ENCODE assay signal across 16 cellular contexts in the genomic region with DNA sequence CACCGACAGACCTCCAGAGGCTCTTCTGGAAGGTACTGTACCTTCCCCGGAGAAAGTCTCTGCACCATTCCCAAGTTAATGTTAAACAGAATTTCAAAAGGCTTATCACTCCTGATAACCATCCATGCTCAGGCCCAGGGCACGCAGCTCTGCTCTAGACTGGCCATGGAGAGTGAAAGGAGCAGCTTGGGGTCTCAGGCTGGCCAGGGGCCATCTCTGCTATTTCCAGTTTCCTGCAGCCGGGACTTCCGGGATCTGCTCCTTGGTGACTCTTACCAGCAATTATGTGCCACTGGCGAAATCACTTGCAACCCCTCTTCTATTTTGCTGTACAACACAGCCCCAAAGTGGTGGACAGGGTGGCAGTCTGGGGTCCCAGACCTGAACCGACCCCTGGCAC. TPM values are rescaled to one million over a fixed set of nuclear protein-coding genes. Genes with fewer than 3 reads are reported as not detected.
DNase-seq lines count a peak whose midpoint lies in the region; ATAC-seq and TF ChIP-seq lines count a peak whose summit lies in the region.
"Had no signal": no experiment of that assay in that cellular context is flagged by ENCODE, and none has a peak within 500 bp of the region (broad histone marks: within the 10 kb centered on the region; RNA-seq: fewer than 3 reads in every experiment).

No MANE protein-coding gene starts in this region.

- H3K4me3 Mint-ChIP-seq in endothelial cell (ENCODE audit: unreplicated experiment) = peak overlapping the region; percentile 62
- H3K4me3 Mint-ChIP-seq: activated naive CD8-positive, alpha-beta T cell treated with anti-CD3 and anti-CD28 coated beads, Interleukin-2, amount 50 U/mL, for 24 hours had no signal

- peak overlapping the region; percentile 23 for H3K27ac ChIP-seq in left ventricle myocardium inferior (replicated peaks)
- H3K27ac ChIP-seq: neutrophil had no signal

- H3K27me3 ChIP-seq in left ventricle myocardium inferior (ENCODE audit: low read depth) = no peaks in the 10 kb centered on the region
- H3K27me3 ChIP-seq: thyroid gland had no signal

- H3K9me3 Mint-ChIP-seq in endothelial cell (ENCODE audit: unreplicated experiment) = no peaks in the 10 kb centered on the region
- H3K9me3 Mint-ChIP-seq: activated naive CD8-positive, alpha-beta T cell treated with anti-CD3 and anti-CD28 coated beads, Interleukin-2, amount 50 U/mL, for 24 hours had no signal

- intact Hi-C loops in left ventricle myocardium inferior (cut with micrococcal nuclease) = no loop called here
- intact Hi-C loops in left cardiac atrium (cut with DNase I) = no loop called here
- intact Hi-C loops in mucosa of descending colon (cut with DNase I, micrococcal nuclease) = no loop called here

- peak overlapping the region; percentile 50 for H3K4me3 ChIP-seq in left ventricle myocardium inferior
- no peak overlapping the region for H3K4me3 ChIP-seq in mucosa of descending colon
- H3K4me3 ChIP-seq: GM12878 had no signal

- DNase-seq in left ventricle myocardium inferior = no peak
- no peak for DNase-seq in left cardiac atrium
- DNase-seq in endothelial cell (ENCODE audit: low spot score) = no peak
- peak in 2 of 3 donors; percentile 45 to 57 for DNase-seq in mucosa of descending colon
- no peak for DNase-seq in HuH-7.5 (ENCODE audit: low spot score)
- no peak for DNase-seq in KBM-7
- DNase-seq: activated CD8-positive, alpha-beta memory T cell treated with anti-CD3 and anti-CD28 coated beads, Interleukin-2, amount 50 U/mL, for 4 hours; activated naive CD8-positive, alpha-beta T cell treated with anti-CD3 and anti-CD28 coated beads, Interleukin-2, amount 50 U/mL, for 24 hours; kidney glomerular epithelial cell; NCI-H69; SHP77 treated with DMSO at 0.1 percent for 48 hours had no signal

- TF ChIP-seq CTCF in left ventricle myocardium inferior (IDR thresholded peaks at IDR 0.05; ENCODE audit: borderline replicate concordance) = no peak
- TF ChIP-seq CTCF in endothelial cell (IDR thresholded peaks at IDR 0.05; ENCODE audit: unreplicated experiment) = no peak
- no peak for TF ChIP-seq CTCF in mucosa of descending colon (IDR thresholded peaks at IDR 0.05)

- ATAC-seq in left cardiac atrium (no peak), mucosa of descending colon (peak; percentile 14), HG03159 (IDR thresholded peaks at IDR 0.05; ENCODE audit: unreplicated experiment) (no peak), HG02840 (IDR thresholded peaks at IDR 0.05; ENCODE audit: low FRiP score, unreplicated experiment) (no peak)
- ATAC-seq: GM12878 had no signal

- H3K36me3 ChIP-seq in left ventricle myocardium inferior (peaks cover 29% of the 10 kb centered on the region), mucosa of descending colon (ENCODE audit: low read depth) (no peaks in the 10 kb centered on the region)

- H3K27ac Mint-ChIP-seq in endothelial cell (ENCODE audit: unreplicated experiment) = peak overlapping the region; percentile 30
- H3K27ac Mint-ChIP-seq: activated naive CD8-positive, alpha-beta T cell treated with anti-CD3 and anti-CD28 coated beads, Interleukin-2, amount 50 U/mL, for 24 hours had no signal

- H3K27me3 Mint-ChIP-seq in endothelial cell (ENCODE audit: unreplicated experiment) = peaks cover 7% of the 10 kb centered on the region
- H3K27me3 Mint-ChIP-seq: activated naive CD8-positive, alpha-beta T cell treated with anti-CD3 and anti-CD28 coated beads, Interleukin-2, amount 50 U/mL, for 24 hours had no signal

- in situ Hi-C loops in KBM-7 (cut with MboI; ENCODE audit: low pct_unique_long_range_greater_than_20kb, low sequenced_read_pairs) = no loop called here

- peaks cover 13% of the 10 kb centered on the region for H3K4me1 Mint-ChIP-seq in endothelial cell (ENCODE audit: unreplicated experiment)
- H3K4me1 Mint-ChIP-seq: activated naive CD8-positive, alpha-beta T cell treated with anti-CD3 and anti-CD28 coated beads, Interleukin-2, amount 50 U/mL, for 24 hours had no signal

- no peaks in the 10 kb centered on the region for H3K9me3 ChIP-seq in left ventricle myocardium inferior (replicated peaks)
- no peaks in the 10 kb centered on the region for H3K9me3 ChIP-seq in mucosa of descending colon
- H3K9me3 ChIP-seq: neutrophil, thyroid gland had no signal

- H3K4me1 ChIP-seq in left ventricle myocardium inferior (peaks cover 23% of the 10 kb centered on the region), mucosa of descending colon (ENCODE audit: low read depth) (peaks cover 18% of the 10 kb centered on the region)

- peaks cover 3% of the 10 kb centered on the region for H3K36me3 Mint-ChIP-seq in endothelial cell (ENCODE audit: low read depth, unreplicated experiment)

RNA-seq across cellular contexts. Expression of a gene that starts 6.0 kb away (rescaled TPM):
- total RNA-seq in left ventricle myocardium inferior (2.2 TPM), left cardiac atrium (1 to 10 TPM; 5.5 to 6.1 TPM), endothelial cell (ENCODE audit: unreplicated experiment) (10.5 TPM), mucosa of descending colon (10 to 100 TPM; 14.6 to 23.7 (median 15.9) TPM)

RNA-seq across cellular contexts. Expression of a gene that starts 13.2 kb away (rescaled TPM):
- total RNA-seq in left ventricle myocardium inferior = 322 TPM
- total RNA-seq in left cardiac atrium = 100 to 1,000 TPM; 251 to 257 TPM
- total RNA-seq in endothelial cell (ENCODE audit: unreplicated experiment) = 150 TPM
- total RNA-seq in mucosa of descending colon = 100 to 1,000 TPM; 131 to 168 (median 134) TPM

RNA-seq across cellular contexts. Expression of a gene that starts 13.7 kb away (rescaled TPM):
- 56.9 TPM for total RNA-seq in left ventricle myocardium inferior
- 10 to 100 TPM; 48.0 to 53.9 TPM for total RNA-seq in left cardiac atrium
- total RNA-seq in endothelial cell (ENCODE audit: unreplicated experiment) = 71.5 TPM
- 10 to 100 TPM; 58.7 to 97.0 (median 79.0) TPM for total RNA-seq in mucosa of descending colon

RNA-seq across cellular contexts. Expression of a gene that starts 14.3 kb away (rescaled TPM):
- total RNA-seq in left ventricle myocardium inferior (38.7 TPM), left cardiac atrium (10 to 100 TPM; 49.6 to 59.1 TPM), endothelial cell (ENCODE audit: unreplicated experiment) (73.0 TPM), mucosa of descending colon (10 to 100 TPM; 72.9 to 91.8 (median 87.2) TPM)

RNA-seq across cellular contexts. Expression of a gene that starts 30.8 kb away (rescaled TPM):
- total RNA-seq in left ventricle myocardium inferior = not detected
- total RNA-seq in left cardiac atrium = not detected
- total RNA-seq in endothelial cell (ENCODE audit: unreplicated experiment) = not detected
- total RNA-seq in mucosa of descending colon = 10 to 100 TPM; 27.9 to 66.2 (median 58.3) TPM
- total RNA-seq: GM12878, thyroid gland had no signal

Comparison
In these comparisons a context has a peak if more than half of its experiments do, and no peak if none do; other contexts are left out.
1. DNase-seq: peak in mucosa of descending colon (2 of 3); none in left ventricle myocardium inferior (single experiment), left cardiac atrium (single experiment), endothelial cell (single experiment), HuH-7.5 (single experiment) and KBM-7 (single experiment).